Comparison of ENCODE assay signal across 1 cellular context in genomic region chr1:1419363-1419811, GRCh38.
TF ChIP-seq lines count a peak whose summit lies in the region.

No MANE protein-coding gene starts in this region.

TF ChIP-seq in HepG2, 621 proteins besides CTCF, POLR2A, EP300 and RAD21 (continued from another document and continues in another):
- TF ChIP-seq PRDM15 (CRISPR knock-in tag; IDR thresholded peaks at IDR 0.05) (no peak), ZFX (CRISPR knock-in tag; IDR thresholded peaks at IDR 0.05; ENCODE audit: low read depth) (peak; percentile 53), SNAPC4 (CRISPR knock-in tag; IDR thresholded peaks at IDR 0.05) (no peak), HMGXB4 (CRISPR knock-in tag; IDR thresholded peaks at IDR 0.05; ENCODE audit: borderline replicate concordance in 1 of 2, low read depth in 1 of 2) (no peak), ZNF256 (CRISPR knock-in tag; conservative IDR thresholded peaks at IDR 0.05) (no peak), ZC3H4 (CRISPR knock-in tag; IDR thresholded peaks at IDR 0.05; ENCODE audit: borderline replicate concordance) (no peak), TFE3 (CRISPR knock-in tag; IDR thresholded peaks at IDR 0.05) (no peak), ATF2 (CRISPR knock-in tag; IDR thresholded peaks at IDR 0.05) (no peak), HOXD1 (CRISPR knock-in tag; IDR thresholded peaks at IDR 0.05) (no peak), GFI1 (CRISPR knock-in tag; IDR thresholded peaks at IDR 0.05; ENCODE audit: borderline replicate concordance) (no peak), ZNF574 (CRISPR knock-in tag; IDR thresholded peaks at IDR 0.05) (no peak; the same call in 1 of the 2 replicates), ZNF207 (IDR thresholded peaks at IDR 0.05; ENCODE audit: borderline replicate concordance) (no peak), ZBTB40 (IDR thresholded peaks at IDR 0.05) (no peak), ZBTB40 (CRISPR knock-in tag; IDR thresholded peaks at IDR 0.05) (no peak)
